15 cellular contexts compared by ENCODE assay signal in genomic region chr12:56995930-56996496, GRCh38. TPM values are rescaled to one million over a fixed set of nuclear protein-coding genes. Genes with fewer than 3 reads are reported as not detected.
A peak's percentile ranks its signal among the peaks of the same experiment; 100 is the strongest.
DNase-seq lines count a peak whose midpoint lies in the region; ATAC-seq, FAIRE-seq and TF ChIP-seq lines count a peak whose summit lies in the region.
"Had no signal": no experiment of that assay in that cellular context is flagged by ENCODE, and none has a peak within 500 bp of the region (broad histone marks: within the 10 kb centered on the region; RNA-seq: fewer than 3 reads in every experiment).

No MANE protein-coding gene starts in this region.

- H3K9me3 Mint-ChIP-seq in central memory CD8-positive, alpha-beta T cell, result no peaks in the 10 kb centered on the region
- no peaks in the 10 kb centered on the region for H3K9me3 Mint-ChIP-seq in type B pancreatic cell
- H3K9me3 Mint-ChIP-seq: H9 had no signal

- peaks cover under 1% of the 10 kb centered on the region; the same call in 1 of the 2 replicates for H4K20me1 ChIP-seq in HepG2 (ENCODE audit: insufficient read depth, low read length)

- TF ChIP-seq RAD21 in HepG2 (CRISPR knock-in tag; IDR thresholded peaks at IDR 0.05), result no peak

- H3K79me2 ChIP-seq in HepG2 (ENCODE audit: insufficient read depth, low read length), result no peaks in the 10 kb centered on the region

- H3K27ac ChIP-seq in VCaP (peak overlapping the region; percentile 44), HepG2 (ENCODE audit: extremely low read length, insufficient read depth, low read length) (no peak overlapping the region)
- H3K27ac ChIP-seq: BLaER1, PC-9 had no signal

- no peaks in the 10 kb centered on the region; a peak in 1 of 5 replicates for H3K27me3 ChIP-seq in HepG2 (ENCODE audit: control insufficient read depth in 1 of 2, insufficient read depth in 2 of 2, low read length in 2 of 2)
- H3K27me3 ChIP-seq: BLaER1 had no signal

- FAIRE-seq in HepG2 (lab: Jason Lieb, UNC), result no peak

- 89% methylated on average over 7 of the region's 11 CpGs for WGBS in HepG2 (ENCODE audit: low lambda C conversion rate)

- TF ChIP-seq EP300 in HepG2 (IDR thresholded peaks at IDR 0.05; ENCODE audit: low read depth in 2 of 2, low read length in 2 of 2) (no peak), HepG2 (CRISPR knock-in tag; IDR thresholded peaks at IDR 0.05; ENCODE audit: borderline replicate concordance) (no peak)

- no peak overlapping the region for H2AFZ ChIP-seq in HepG2 (ENCODE audit: low read length)
- H2AFZ ChIP-seq: PC-9 had no signal

- H3K27me3 Mint-ChIP-seq in central memory CD8-positive, alpha-beta T cell, result no peaks in the 10 kb centered on the region
- no peaks in the 10 kb centered on the region for H3K27me3 Mint-ChIP-seq in type B pancreatic cell

- H3K9ac ChIP-seq in HepG2 (ENCODE audit: insufficient read depth, low read depth, low read length), result no peak overlapping the region
- H3K9ac ChIP-seq: BLaER1 had no signal

- H3K4me3 Mint-ChIP-seq in central memory CD8-positive, alpha-beta T cell, result no peak overlapping the region
- H3K4me3 Mint-ChIP-seq in type B pancreatic cell, result no peak overlapping the region
- H3K4me3 Mint-ChIP-seq: H9 had no signal

- no peaks in the 10 kb centered on the region for H3K9me3 ChIP-seq in HepG2 (ENCODE audit: low read length)
- H3K9me3 ChIP-seq: BLaER1 had no signal

- POLR2A ChIA-PET in HepG2 (lab: Yijun Ruan, JAX), result no interaction called here

- in situ Hi-C loops in HepG2 (cut with HindIII; ENCODE audit: extremely low pct_ligation_motif_present, low pct_unique_long_range_greater_than_20kb), result no loop called here

- H3K4me3 ChIP-seq in HepG2 (replicated peaks in 1 of 3; ENCODE audit: insufficient read depth in 1 of 3, low read depth in 2 of 3, low read length in 3 of 3), result no peak overlapping the region
- H3K4me3 ChIP-seq: BLaER1, PC-9 had no signal

- H3K36me3 Mint-ChIP-seq in central memory CD8-positive, alpha-beta T cell (ENCODE audit: insufficient read depth), result peaks cover 4% of the 10 kb centered on the region
- peaks cover 9% of the 10 kb centered on the region for H3K36me3 Mint-ChIP-seq in type B pancreatic cell

- TF ChIP-seq POLR2A in HepG2 (IDR thresholded peaks at IDR 0.05; ENCODE audit: insufficient read depth in 1 of 2, low read depth in 2 of 2, low read length in 2 of 2), result no peak

- intact Hi-C loops in HepG2 (cut with micrococcal nuclease; ENCODE audit: unreplicated experiment), result no loop called here

- H3K36me3 ChIP-seq in HepG2 (replicated peaks in 1 of 2; ENCODE audit: control insufficient read depth in 1 of 2, insufficient read depth in 2 of 2, low read length in 2 of 2), result peaks cover 2 to 5% of the 10 kb centered on the region in 2 experiments; a peak in 2 of 5 replicates

- no peak overlapping the region for H3K4me2 ChIP-seq in HepG2 (ENCODE audit: low read depth, low read length)
- H3K4me2 ChIP-seq: BLaER1, PC-9 had no signal

- H3K27ac Mint-ChIP-seq in central memory CD8-positive, alpha-beta T cell (ENCODE audit: low read depth), result peak overlapping the region; percentile 6
- no peak overlapping the region for H3K27ac Mint-ChIP-seq in type B pancreatic cell

- H3K4me1 Mint-ChIP-seq in central memory CD8-positive, alpha-beta T cell, result peaks cover 34% of the 10 kb centered on the region
- H3K4me1 Mint-ChIP-seq in type B pancreatic cell (ENCODE audit: unreplicated experiment), result peaks cover 9% of the 10 kb centered on the region

- no TSS peak for BruUV-seq in HepG2 (replicated peaks; lab: Mats Ljungman, UMichigan)

- ATAC-seq in central memory CD8-positive, alpha-beta T cell (replicated peaks; ENCODE audit: extremely low read depth, poor library complexity, severe bottlenecking), result no peak
- no peak for ATAC-seq in HepG2

- CTCF ChIA-PET in HepG2 (lab: Yijun Ruan, JAX; ENCODE audit: low intra/inter-chr PET ratio, low total read pairs), result no interaction called here

- H3K4me1 ChIP-seq in HepG2 (ENCODE audit: insufficient read depth, low read length), result peaks cover 14% of the 10 kb centered on the region; the same call in 1 of the 2 replicates

- DNase-seq in central memory CD8-positive, alpha-beta T cell (ENCODE audit: low spot score in 2 of 2), result peak in 1 of 2 donors; percentile 11
- DNase-seq in HepG2 (ENCODE audit: low spot score), result no peak
- DNase-seq in type B pancreatic cell (ENCODE audit: extremely low spot score, unreplicated experiment), result peak; percentile 55
- no peak for DNase-seq in iPS-NIHi11 (ENCODE audit: low spot score)
- no peak for DNase-seq in 8988T
- DNase-seq in inferior parietal cortex (ENCODE audit: extremely low spot score), result no peak
- DNase-seq: Kasumi-1, NCI-H187 treated with DMSO at 0.1 percent for 48 hours, NCI-H2171, NCI-H446 treated with DMSO at 0.1 percent for 48 hours, NCI-H748 treated with DMSO at 0.1 percent for 48 hours, PC-9 had no signal

- no peak for TF ChIP-seq CTCF in VCaP (conservative IDR thresholded peaks at IDR 0.05)
- no peak for TF ChIP-seq CTCF in HepG2 (CRISPR knock-in tag; IDR thresholded peaks at IDR 0.05)
- no peak for TF ChIP-seq CTCF in type B pancreatic cell (conservative IDR thresholded peaks at IDR 0.05)

RNA-seq across cellular contexts. Expression of gene ZBTB39, which starts 10.3 kb away (rescaled TPM):
- total RNA-seq in HepG2 (2016; rRNA removed; fragmentation: Illumina TruSeq; extraction: Trizol), result 6.5 and 8.1 TPM in 2 replicates
- 0.79 and 0.91 TPM in 2 replicates for total RNA-seq in HepG2 (2016; cell fraction: cytosol; rRNA removed; fragmentation: Illumina TruSeq; extraction: Trizol; ENCODE audit: low read depth)
- total RNA-seq in HepG2 (2016; cell fraction: insoluble cytoplasmic fraction; rRNA removed; fragmentation: Illumina TruSeq; extraction: Trizol), result 6.5 and 7.2 TPM in 2 replicates
- 3.6 and 4.0 TPM in 2 replicates for total RNA-seq in HepG2 (2016; cell fraction: membrane; rRNA removed; fragmentation: Illumina TruSeq; extraction: Trizol)
- total RNA-seq in HepG2 (2016; cell fraction: nucleus; rRNA removed; fragmentation: Illumina TruSeq; extraction: Trizol), result 5.7 and 6.7 TPM in 2 replicates
- 6.4 and 6.9 TPM in 2 replicates for polyA plus RNA-seq in HepG2 (2011; rRNA removed)
- 4.9 and 5.8 TPM in 2 replicates for polyA plus RNA-seq in HepG2 (2011; cell fraction: cytosol; rRNA removed)
- polyA plus RNA-seq in HepG2 (2011; cell fraction: nucleus; rRNA removed), result 7.9 and 8.5 TPM in 2 replicates
- 4.4 and 4.7 TPM in 2 replicates for polyA plus RNA-seq in HepG2 (2012)
- polyA plus RNA-seq in HepG2 (2016; cell fraction: cytosol; fragmentation: Illumina TruSeq; extraction: Trizol; ENCODE audit: low read depth), result 0.19 and 0.26 TPM in 2 replicates
- 4.5 and 5.7 TPM in 2 replicates for polyA plus RNA-seq in HepG2 (2016; cell fraction: insoluble cytoplasmic fraction; fragmentation: Illumina TruSeq; extraction: Trizol; ENCODE audit: low read depth)
- polyA plus RNA-seq in HepG2 (2016; cell fraction: membrane; fragmentation: Illumina TruSeq; extraction: Trizol; ENCODE audit: low read depth), result 1.3 and 1.5 TPM in 2 replicates
- 7.1 and 8.3 TPM in 2 replicates for polyA plus RNA-seq in HepG2 (2016; cell fraction: nucleus; fragmentation: Illumina TruSeq; extraction: Trizol; ENCODE audit: insufficient read depth, low read depth)
- 10.0 and 11.4 TPM in 2 replicates for polyA minus RNA-seq in HepG2 (2011; rRNA and poly(A)+ RNA removed; ENCODE audit: low replicate concordance)
- 6.2 and 6.7 TPM in 2 replicates for polyA minus RNA-seq in HepG2 (2011; cell fraction: cytosol; rRNA and poly(A)+ RNA removed)
- 8.6 and 10.3 TPM in 2 replicates for polyA minus RNA-seq in HepG2 (2011; cell fraction: nucleus; rRNA and poly(A)+ RNA removed)
- total RNA-seq in type B pancreatic cell (ENCODE audit: low replicate concordance), result 13.2 and 18.1 TPM in 2 replicates

RNA-seq across cellular contexts. Expression of gene TAC3, which starts 20.3 kb away (rescaled TPM):
- total RNA-seq in HepG2 (2016; rRNA removed; fragmentation: Illumina TruSeq; extraction: Trizol) (0.15 TPM in 1 of 2 replicates, not detected in the other), type B pancreatic cell (ENCODE audit: low replicate concordance) (2.9 and 3.1 TPM in 2 replicates)
- not detected in 2 replicates for total RNA-seq in HepG2 (2016; cell fraction: cytosol; rRNA removed; fragmentation: Illumina TruSeq; extraction: Trizol; ENCODE audit: low read depth)
- total RNA-seq in HepG2 (2016; cell fraction: insoluble cytoplasmic fraction; rRNA removed; fragmentation: Illumina TruSeq; extraction: Trizol), result 0.19 TPM in 1 of 2 replicates, not detected in the other
- total RNA-seq in HepG2 (2016; cell fraction: membrane; rRNA removed; fragmentation: Illumina TruSeq; extraction: Trizol), result not detected in 2 replicates
- not detected in 2 replicates for total RNA-seq in HepG2 (2016; cell fraction: nucleus; rRNA removed; fragmentation: Illumina TruSeq; extraction: Trizol)
- polyA plus RNA-seq in HepG2 (2011; rRNA removed), result 0.13 and 0.25 TPM in 2 replicates
- 0.14 TPM in 1 of 2 replicates, not detected in the other for polyA plus RNA-seq in HepG2 (2011; cell fraction: cytosol; rRNA removed)
- polyA plus RNA-seq in HepG2 (2011; cell fraction: nucleus; rRNA removed), result 0.59 and 0.64 TPM in 2 replicates
- polyA plus RNA-seq in HepG2 (2012), result 0.21 TPM in 1 of 2 replicates, not detected in the other
- polyA plus RNA-seq in HepG2 (2016; cell fraction: cytosol; fragmentation: Illumina TruSeq; extraction: Trizol; ENCODE audit: low read depth), result not detected in 2 replicates
- polyA plus RNA-seq in HepG2 (2016; cell fraction: insoluble cytoplasmic fraction; fragmentation: Illumina TruSeq; extraction: Trizol; ENCODE audit: low read depth), result 0.43 TPM in 1 of 2 replicates, not detected in the other
- polyA plus RNA-seq in HepG2 (2016; cell fraction: membrane; fragmentation: Illumina TruSeq; extraction: Trizol; ENCODE audit: low read depth), result not detected in 2 replicates
- 1.00 TPM in 1 of 2 replicates, not detected in the other for polyA plus RNA-seq in HepG2 (2016; cell fraction: nucleus; fragmentation: Illumina TruSeq; extraction: Trizol; ENCODE audit: insufficient read depth, low read depth)
- polyA minus RNA-seq in HepG2 (2011; rRNA and poly(A)+ RNA removed; ENCODE audit: low replicate concordance), result not detected in 2 replicates
- polyA minus RNA-seq in HepG2 (2011; cell fraction: cytosol; rRNA and poly(A)+ RNA removed), result not detected in 2 replicates
- polyA minus RNA-seq in HepG2 (2011; cell fraction: nucleus; rRNA and poly(A)+ RNA removed), result not detected in 2 replicates
- total RNA-seq: PC-9 had no signal

RNA-seq across cellular contexts. Expression of gene RDH16, which starts 38.6 kb away (rescaled TPM):
- 0.07 and 0.13 TPM in 2 replicates for total RNA-seq in HepG2 (2016; rRNA removed; fragmentation: Illumina TruSeq; extraction: Trizol)
- not detected in 2 replicates for total RNA-seq in HepG2 (2016; cell fraction: cytosol; rRNA removed; fragmentation: Illumina TruSeq; extraction: Trizol; ENCODE audit: low read depth)
- total RNA-seq in HepG2 (2016; cell fraction: insoluble cytoplasmic fraction; rRNA removed; fragmentation: Illumina TruSeq; extraction: Trizol), result 0.09 and 0.22 TPM in 2 replicates
- total RNA-seq in HepG2 (2016; cell fraction: membrane; rRNA removed; fragmentation: Illumina TruSeq; extraction: Trizol), result 0.07 and 0.09 TPM in 2 replicates
- total RNA-seq in HepG2 (2016; cell fraction: nucleus; rRNA removed; fragmentation: Illumina TruSeq; extraction: Trizol), result 0.34 TPM in 1 of 2 replicates, not detected in the other
- 0.05 TPM in 2 replicates for polyA plus RNA-seq in HepG2 (2011; rRNA removed)
- polyA plus RNA-seq in HepG2 (2011; cell fraction: cytosol; rRNA removed), result 0.04 and 0.05 TPM in 2 replicates
- polyA plus RNA-seq in HepG2 (2011; cell fraction: nucleus; rRNA removed), result 0.23 and 0.26 TPM in 2 replicates
- polyA plus RNA-seq in HepG2 (2012), result 0.09 and 0.50 TPM in 2 replicates
- polyA plus RNA-seq in HepG2 (2016; cell fraction: cytosol; fragmentation: Illumina TruSeq; extraction: Trizol; ENCODE audit: low read depth), result 0.09 TPM in 1 of 2 replicates, not detected in the other
- 0.19 TPM in 1 of 2 replicates, not detected in the other for polyA plus RNA-seq in HepG2 (2016; cell fraction: insoluble cytoplasmic fraction; fragmentation: Illumina TruSeq; extraction: Trizol; ENCODE audit: low read depth)
- 0.08 and 0.13 TPM in 2 replicates for polyA plus RNA-seq in HepG2 (2016; cell fraction: membrane; fragmentation: Illumina TruSeq; extraction: Trizol; ENCODE audit: low read depth)
- polyA plus RNA-seq in HepG2 (2016; cell fraction: nucleus; fragmentation: Illumina TruSeq; extraction: Trizol; ENCODE audit: insufficient read depth, low read depth), result 0.25 and 0.44 TPM in 2 replicates
- 0.18 TPM in 1 of 2 replicates, not detected in the other for polyA minus RNA-seq in HepG2 (2011; rRNA and poly(A)+ RNA removed; ENCODE audit: low replicate concordance)
- polyA minus RNA-seq in HepG2 (2011; cell fraction: cytosol; rRNA and poly(A)+ RNA removed), result not detected in 2 replicates
- 0.13 and 0.37 TPM in 2 replicates for polyA minus RNA-seq in HepG2 (2011; cell fraction: nucleus; rRNA and poly(A)+ RNA removed)
- 0.43 and 0.68 TPM in 2 replicates for total RNA-seq in type B pancreatic cell (ENCODE audit: low replicate concordance)

RNA-seq across cellular contexts. Expression of gene MYO1A, which starts 53.9 kb away (rescaled TPM):
- 5.3 TPM in 2 replicates for total RNA-seq in HepG2 (2016; rRNA removed; fragmentation: Illumina TruSeq; extraction: Trizol)
- 0.61 and 0.62 TPM in 2 replicates for total RNA-seq in HepG2 (2016; cell fraction: cytosol; rRNA removed; fragmentation: Illumina TruSeq; extraction: Trizol; ENCODE audit: low read depth)
- 2.6 and 4.1 TPM in 2 replicates for total RNA-seq in HepG2 (2016; cell fraction: insoluble cytoplasmic fraction; rRNA removed; fragmentation: Illumina TruSeq; extraction: Trizol)
- 0.69 and 0.71 TPM in 2 replicates for total RNA-seq in HepG2 (2016; cell fraction: membrane; rRNA removed; fragmentation: Illumina TruSeq; extraction: Trizol)
- total RNA-seq in HepG2 (2016; cell fraction: nucleus; rRNA removed; fragmentation: Illumina TruSeq; extraction: Trizol), result 2.9 and 4.9 TPM in 2 replicates
- 6.0 and 10.6 TPM in 2 replicates for polyA plus RNA-seq in HepG2 (2011; rRNA removed)
- 2.8 and 3.1 TPM in 2 replicates for polyA plus RNA-seq in HepG2 (2011; cell fraction: cytosol; rRNA removed)
- 26.7 and 34.0 TPM in 2 replicates for polyA plus RNA-seq in HepG2 (2011; cell fraction: nucleus; rRNA removed)
- polyA plus RNA-seq in HepG2 (2012), result 6.9 and 13.6 TPM in 2 replicates
- polyA plus RNA-seq in HepG2 (2016; cell fraction: cytosol; fragmentation: Illumina TruSeq; extraction: Trizol; ENCODE audit: low read depth), result 0.20 and 0.40 TPM in 2 replicates
- polyA plus RNA-seq in HepG2 (2016; cell fraction: insoluble cytoplasmic fraction; fragmentation: Illumina TruSeq; extraction: Trizol; ENCODE audit: low read depth), result 2.6 TPM in 2 replicates
- polyA plus RNA-seq in HepG2 (2016; cell fraction: membrane; fragmentation: Illumina TruSeq; extraction: Trizol; ENCODE audit: low read depth), result 0.34 and 1.5 TPM in 2 replicates
- 7.9 and 10.3 TPM in 2 replicates for polyA plus RNA-seq in HepG2 (2016; cell fraction: nucleus; fragmentation: Illumina TruSeq; extraction: Trizol; ENCODE audit: insufficient read depth, low read depth)
- polyA minus RNA-seq in HepG2 (2011; rRNA and poly(A)+ RNA removed; ENCODE audit: low replicate concordance), result 0.28 and 14.9 TPM in 2 replicates
- polyA minus RNA-seq in HepG2 (2011; cell fraction: cytosol; rRNA and poly(A)+ RNA removed), result 2.3 and 3.9 TPM in 2 replicates
- 11.2 and 13.8 TPM in 2 replicates for polyA minus RNA-seq in HepG2 (2011; cell fraction: nucleus; rRNA and poly(A)+ RNA removed)
- 4.3 and 19.4 TPM in 2 replicates for total RNA-seq in type B pancreatic cell (ENCODE audit: low replicate concordance)
- total RNA-seq: PC-9 had no signal
